ENCODE assay signal across 13 cellular contexts in genomic region chr7:26060713-26061339, GRCh38.
DNase-seq lines count a peak whose midpoint lies in the region; TF ChIP-seq lines count a peak whose summit lies in the region.
"Had no signal": no experiment of that assay in that cellular context is flagged by ENCODE, and none has a peak within 500 bp of the region (broad histone marks: within the 10 kb centered on the region; RNA-seq: fewer than 3 reads in every experiment).

No MANE protein-coding gene starts in this region.

- H3K4me3 ChIP-seq in MM.1S (ENCODE audit: low read length): no peak overlapping the region
- no peak overlapping the region for H3K4me3 ChIP-seq in fibroblast of pulmonary artery (replicated peaks; ENCODE audit: low read depth, low read length)
- no peak overlapping the region for H3K4me3 ChIP-seq in vagina
- H3K4me3 ChIP-seq: gastroesophageal sphincter, GM23248, right atrium auricular region, uterus had no signal

- H3K27ac ChIP-seq in MM.1S (ENCODE audit: low read length) (no peak overlapping the region), vagina (no peak overlapping the region)
- H3K27ac ChIP-seq: gastroesophageal sphincter, GM23248, right atrium auricular region, uterus had no signal

- H3K9ac ChIP-seq in MM.1S (ENCODE audit: low read length): no peak overlapping the region
- H3K9ac ChIP-seq: GM23248 had no signal

- peak overlapping the region; percentile 26; the same call in 1 of the 2 replicates for H3K4me2 ChIP-seq in MM.1S (ENCODE audit: low read depth, low read length)

- DNase-seq in COR-L47 (lab: John Stamatoyannopoulos, UW): peak; percentile 65
- no peak for DNase-seq in MM.1S
- DNase-seq in NCI-H345 (lab: John Stamatoyannopoulos, UW): peak; percentile 81
- peak; percentile 3 for DNase-seq in fibroblast of pulmonary artery (ENCODE audit: low read depth)
- DNase-seq in hepatic stellate cell (ENCODE audit: low spot score): no peak
- no peak for DNase-seq in activated effector memory CD4-positive, alpha-beta T cell treated with Interleukin-2 at 50 U/mL for 16 hours
- no peak for DNase-seq in vagina (ENCODE audit: extremely low spot score in 2 of 2)
- no peak for DNase-seq in occipital lobe (lab: John Stamatoyannopoulos, UW)
- DNase-seq: kidney had no signal

- no peaks in the 10 kb centered on the region for H3K27me3 ChIP-seq in MM.1S (replicated peaks; ENCODE audit: insufficient read depth, low read length)
- no peaks in the 10 kb centered on the region for H3K27me3 ChIP-seq in vagina
- H3K27me3 ChIP-seq: right atrium auricular region, uterus had no signal

- TF ChIP-seq CTCF in MM.1S (IDR thresholded peaks at IDR 0.05; ENCODE audit: low read length) (no peak), fibroblast of pulmonary artery (IDR thresholded peaks at IDR 0.05; ENCODE audit: low read length, missing control alignments) (no peak), vagina (IDR thresholded peaks at IDR 0.05) (no peak)

- H2AFZ ChIP-seq in MM.1S (ENCODE audit: low read length): peak overlapping the region; percentile 40; the same call in 1 of the 2 replicates
- H2AFZ ChIP-seq: GM23248 had no signal

- intact Hi-C loops in vagina (cut with DNase I): loop anchor here (10.0 kb wide), 1 partner anchor 166 kb away; no protein-coding TSS in a partner anchor

- no peaks in the 10 kb centered on the region for H4K20me1 ChIP-seq in MM.1S (ENCODE audit: insufficient read depth, low read length)

- H3K9me3 ChIP-seq in MM.1S (replicated peaks; ENCODE audit: insufficient read depth, low read length) (no peaks in the 10 kb centered on the region), vagina (no peaks in the 10 kb centered on the region)
- H3K9me3 ChIP-seq: uterus had no signal

- no peaks in the 10 kb centered on the region for H3K79me2 ChIP-seq in MM.1S (ENCODE audit: low read length)

- no peaks in the 10 kb centered on the region for H3F3A ChIP-seq in MM.1S (ENCODE audit: insufficient read depth, low read length)

- no peak for TF ChIP-seq POLR2A in vagina (IDR thresholded peaks at IDR 0.05)

- H3K36me3 ChIP-seq in MM.1S (replicated peaks; ENCODE audit: insufficient read depth, low read length) (no peaks in the 10 kb centered on the region), vagina (no peaks in the 10 kb centered on the region)
- H3K36me3 ChIP-seq: gastroesophageal sphincter, right atrium auricular region, uterus had no signal

- peaks cover 12% of the 10 kb centered on the region for H3K4me1 ChIP-seq in MM.1S (ENCODE audit: low read length)
- peaks cover 8% of the 10 kb centered on the region for H3K4me1 ChIP-seq in vagina
- H3K4me1 ChIP-seq: gastroesophageal sphincter, right atrium auricular region, uterus had no signal

- no peaks in the 10 kb centered on the region for H3K9me2 ChIP-seq in MM.1S (replicated peaks; ENCODE audit: insufficient read depth, low read length)

Comparison
In these comparisons a context has a peak if more than half of its experiments do, and no peak if none do; other contexts are left out.
1. DNase-seq: peak in COR-L47 (single experiment), NCI-H345 (single experiment) and fibroblast of pulmonary artery (single experiment); none in MM.1S (single experiment), hepatic stellate cell (single experiment), activated effector memory CD4-positive, alpha-beta T cell treated with Interleukin-2 at 50 U/mL for 16 hours (single experiment), vagina (0 of 2) and occipital lobe (single experiment).